ENCODE assay signal across 8 cellular contexts in the genomic region with DNA sequence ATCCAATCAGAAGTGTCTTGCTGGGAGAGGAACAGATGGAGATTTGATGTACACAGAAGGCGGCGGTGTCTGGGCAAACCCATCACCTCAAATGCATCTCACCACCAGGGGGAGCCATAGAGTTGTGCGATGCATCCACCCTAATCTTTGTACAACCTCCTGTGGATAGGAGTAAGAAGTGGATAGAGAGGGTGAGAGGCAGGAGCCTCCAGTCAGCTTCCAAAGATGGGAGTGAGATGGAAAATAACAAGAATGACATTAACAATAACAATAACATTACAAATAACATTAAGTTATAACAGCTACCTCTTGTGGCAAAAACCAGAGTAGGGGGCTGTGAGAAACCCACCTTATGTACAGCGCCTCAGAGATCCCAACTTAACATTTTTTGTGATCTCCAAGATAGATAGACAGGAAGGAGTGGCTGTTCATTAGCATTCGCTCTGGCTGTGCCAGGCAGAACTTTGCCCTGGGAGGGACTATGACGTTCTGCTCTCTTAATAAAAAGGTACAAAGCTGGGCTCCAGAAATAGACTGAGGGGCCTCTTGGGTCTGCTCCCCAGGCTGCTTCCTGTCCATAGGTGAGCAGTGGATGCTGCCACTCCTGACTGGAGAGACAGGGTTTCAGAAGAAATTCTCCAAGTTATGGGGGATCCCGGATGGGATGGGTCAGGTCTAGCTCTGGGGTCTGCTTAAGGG. TPM values are rescaled to one million over a fixed set of nuclear protein-coding genes. Genes with fewer than 3 reads are reported as not detected.
DNase-seq lines count a peak whose midpoint lies in the region; ATAC-seq and TF ChIP-seq lines count a peak whose summit lies in the region.

No MANE protein-coding gene starts in this region.

- H3K4me1 ChIP-seq in prostate gland (replicated peaks) (no peaks in the 10 kb centered on the region), uterus (no peaks in the 10 kb centered on the region)

- WGBS in prostate gland = 29% methylated on average over 7 of the region's 7 CpGs

- no peaks in the 10 kb centered on the region for H3K4me1 Mint-ChIP-seq in activated naive CD4-positive, alpha-beta T cell treated with anti-CD3 and anti-CD28 coated beads, Interleukin-2, amount 10 ng/mL, durations not matched to agents 7 days and 5 days

- H3K36me3 ChIP-seq in prostate gland (no peaks in the 10 kb centered on the region), uterus (no peaks in the 10 kb centered on the region)

- H3K27me3 Mint-ChIP-seq in activated naive CD4-positive, alpha-beta T cell treated with anti-CD3 and anti-CD28 coated beads, Interleukin-2, amount 10 ng/mL, durations not matched to agents 7 days and 5 days = peaks cover 28% of the 10 kb centered on the region

- H3K9me3 Mint-ChIP-seq in activated naive CD4-positive, alpha-beta T cell treated with anti-CD3 and anti-CD28 coated beads, Interleukin-2, amount 10 ng/mL, durations not matched to agents 7 days and 5 days = no peaks in the 10 kb centered on the region

- DNase-seq in DMS53 treated with DMSO at 0.1 percent for 48 hours (lab: John Stamatoyannopoulos, UW; ENCODE audit: unreplicated experiment) (peak; percentile 18), LoVo (ENCODE audit: low spot score) (peak; percentile 57), Right ventricle myocardium superior (peak; percentile 74), prostate gland (ENCODE audit: low spot score) (peak; percentile 75), uterus (peak; percentile 54 to 70)
- peak; percentile 87 for DNase-seq in activated naive CD4-positive, alpha-beta T cell treated with anti-CD3 and anti-CD28 coated beads, Interleukin-2, amount 10 ng/mL, durations not matched to agents 7 days and 5 days

- H3K27ac ChIP-seq in prostate gland (no peak overlapping the region), uterus (no peak overlapping the region)

- H3K36me3 Mint-ChIP-seq in activated naive CD4-positive, alpha-beta T cell treated with anti-CD3 and anti-CD28 coated beads, Interleukin-2, amount 10 ng/mL, durations not matched to agents 7 days and 5 days = no peaks in the 10 kb centered on the region

- H3K4me3 ChIP-seq in prostate gland (no peak overlapping the region), uterus (no peak overlapping the region)

- TF ChIP-seq POLR2A in prostate gland (IDR thresholded peaks at IDR 0.05) (no peak), uterus (IDR thresholded peaks at IDR 0.05) (no peak)

- no peak overlapping the region for H3K27ac Mint-ChIP-seq in activated naive CD4-positive, alpha-beta T cell treated with anti-CD3 and anti-CD28 coated beads, Interleukin-2, amount 10 ng/mL, durations not matched to agents 7 days and 5 days

- TF ChIP-seq CTCF in prostate gland (IDR thresholded peaks at IDR 0.05) (peak; percentile 44 to 84 (median 74)), uterus (IDR thresholded peaks at IDR 0.05) (peak; percentile 62 to 77 (median 77))

- ATAC-seq in SK-N-SH treated with all-trans-retinoic acid at 6 μM for 48 hours = peak; percentile 94
- ATAC-seq in Right ventricle myocardium superior (ENCODE audit: poor library complexity) = peak; percentile 79
- no peak for ATAC-seq in HG03439 (IDR thresholded peaks at IDR 0.05; ENCODE audit: unreplicated experiment)

- H3K9me3 ChIP-seq in prostate gland (no peaks in the 10 kb centered on the region), uterus (no peaks in the 10 kb centered on the region)

- intact Hi-C loops in Right ventricle myocardium superior (cut with DNase I) (loop anchor here (5.0 to 10.0 kb wide), 2 partner anchors 179 to 312 kb away; no protein-coding TSS in a partner anchor), prostate gland (cut with DNase I) (loop anchor here (5.0 to 10.0 kb wide), 2 partner anchors 184 to 302 kb away; no protein-coding TSS in a partner anchor), uterus (cut with DNase I; ENCODE audit: low total_unique reads) (loop anchor here (10.0 kb wide), 1 partner anchor 182 kb away; no protein-coding TSS in a partner anchor)

- H3K27me3 ChIP-seq in prostate gland (replicated peaks; ENCODE audit: insufficient read depth) (no peaks in the 10 kb centered on the region), uterus (no peaks in the 10 kb centered on the region)

- CTCF ChIA-PET in activated naive CD4-positive, alpha-beta T cell treated with anti-CD3 and anti-CD28 coated beads, Interleukin-2, amount 10 ng/mL, durations not matched to agents 7 days and 5 days (lab: Charles Lee) = interaction anchor here (0.7 to 5.4 kb wide), 24 partner anchors 8 to 304 kb away, joined by 3 to 70 read pairs (median 4); partner anchors contain the start of gene SIGLEC10

- H3K4me3 Mint-ChIP-seq in activated naive CD4-positive, alpha-beta T cell treated with anti-CD3 and anti-CD28 coated beads, Interleukin-2, amount 10 ng/mL, durations not matched to agents 7 days and 5 days = no peak overlapping the region

TF ChIP-seq in SK-N-SH treated with all-trans-retinoic acid at 6 μM for 48 hours, 23 proteins besides CTCF, POLR2A, EP300 and RAD21 (continues in another document):
- TF ChIP-seq GLIS3 (CRISPR knock-in tag; IDR thresholded peaks at IDR 0.05) (no peak), OSR1 (CRISPR knock-in tag; IDR thresholded peaks at IDR 0.05) (no peak), ARNTL (CRISPR knock-in tag; IDR thresholded peaks at IDR 0.05; ENCODE audit: borderline replicate concordance, low read depth) (no peak), PPARA (CRISPR knock-in tag; IDR thresholded peaks at IDR 0.05; ENCODE audit: borderline replicate concordance) (no peak), SNAI2 (CRISPR knock-in tag; IDR thresholded peaks at IDR 0.05) (no peak), TCF4 (CRISPR knock-in tag; IDR thresholded peaks at IDR 0.05; ENCODE audit: borderline replicate concordance) (no peak), ISL1 (CRISPR knock-in tag; IDR thresholded peaks at IDR 0.05) (no peak), CREB5 (CRISPR knock-in tag; IDR thresholded peaks at IDR 0.05; ENCODE audit: low read depth) (no peak), ZFP30 (CRISPR knock-in tag; IDR thresholded peaks at IDR 0.05) (no peak), ZFP3 (CRISPR knock-in tag; IDR thresholded peaks at IDR 0.05) (no peak), ZC3H10 (CRISPR knock-in tag; IDR thresholded peaks at IDR 0.05) (no peak), PATZ1 (CRISPR knock-in tag; IDR thresholded peaks at IDR 0.05; ENCODE audit: borderline replicate concordance) (no peak), BACH2 (CRISPR knock-in tag; IDR thresholded peaks at IDR 0.05; ENCODE audit: borderline replicate concordance) (no peak)

RNA-seq across cellular contexts. Expression of gene CEACAM18, which starts 5.2 kb away (rescaled TPM):
- not detected for total RNA-seq in Right ventricle myocardium superior
- not detected for total RNA-seq in prostate gland
- total RNA-seq in uterus = not detected

RNA-seq across cellular contexts. Expression of gene SIGLEC8, which starts 14.9 kb away (rescaled TPM):
- total RNA-seq in Right ventricle myocardium superior (0.13 TPM), prostate gland (1 to 10 TPM; 1.0 to 3.0 TPM), uterus (under 1 TPM in 2 of 4 donors, not detected in 2; 0.21 to 0.34 TPM)

RNA-seq across cellular contexts. Expression of gene SIGLEC12, which starts 28.4 kb away (rescaled TPM):
- not detected for total RNA-seq in Right ventricle myocardium superior
- total RNA-seq in prostate gland = under 1 TPM in 1 of 2 donors, not detected in 1; 0.91 TPM
- total RNA-seq in uterus = under 1 TPM in 2 of 4 donors, not detected in 2; 0.21 to 0.40 TPM

RNA-seq across cellular contexts. Expression of gene SIGLEC10, which starts 55.7 kb away (rescaled TPM):
- total RNA-seq in Right ventricle myocardium superior = 0.19 TPM
- total RNA-seq in prostate gland = 1 to 10 TPM; 7.1 to 7.5 TPM
- total RNA-seq in uterus = 10 to 100 TPM in 1 of 4 donors, 1 to 10 TPM in 1, under 1 TPM in 2; 0.26 to 11.2 (median 1.1) TPM

RNA-seq across cellular contexts. Expression of gene SIGLEC6, which starts 58.3 kb away (rescaled TPM):
- total RNA-seq in Right ventricle myocardium superior = 0.16 TPM
- total RNA-seq in prostate gland = under 1 TPM in 1 of 2 donors, not detected in 1; 0.68 TPM
- total RNA-seq in uterus = 1 to 10 TPM in 2 of 4 donors, under 1 TPM in 2; 0.29 to 7.2 (median 0.77) TPM

Comparison
In these comparisons a context has a peak if more than half of its experiments do, and no peak if none do; other contexts are left out.
1. DNase-seq: peak in every context shown above with its lines; median percentile 87 in activated naive CD4-positive, alpha-beta T cell treated with anti-CD3 and anti-CD28 coated beads, Interleukin-2, amount 10 ng/mL, durations not matched to agents 7 days and 5 days; 75 in prostate gland; 74 in Right ventricle myocardium superior; 62 in uterus; 57 in LoVo; 18 in DMS53 treated with DMSO at 0.1 percent for 48 hours.